In genomic region chr1:15603966-15604282, GRCh38 we compare ENCODE assay signal across 8 cellular contexts. TPM values are rescaled to one million over a fixed set of nuclear protein-coding genes. Genes with fewer than 3 reads are reported as not detected.
A peak's percentile ranks its signal among the peaks of the same experiment; 100 is the strongest.
DNase-seq lines count a peak whose midpoint lies in the region; ATAC-seq, FAIRE-seq and TF ChIP-seq lines count a peak whose summit lies in the region.
"Not testable (repeated sequence)": the region's sequence is repeated elsewhere in the genome, so short reads cannot be mapped to it uniquely, and the experiment has no call there.

No MANE protein-coding gene starts in this region.

- H3K4me1 ChIP-seq in ACC112 (ENCODE audit: control insufficient read depth, insufficient read depth, low read length, unreplicated experiment) (peaks cover 12% of the 10 kb centered on the region), adipocyte (ENCODE audit: control insufficient read depth, insufficient read depth, low read length) (peaks cover 11% of the 10 kb centered on the region)
- not testable (repeated sequence) for H3K4me1 ChIP-seq in HEK293 (ENCODE audit: control insufficient read depth, insufficient read depth, low read length); H1 (replicated peaks in 1 of 4; ENCODE audit: control insufficient read depth in 3 of 4, insufficient read depth in 4 of 4, low read length in 3 of 4); iPS-20b (ENCODE audit: insufficient read depth, low read length)

- H3K23me2 ChIP-seq in H1 (ENCODE audit: low read depth, low read length), result not testable (repeated sequence)

- not testable (repeated sequence) for H3K36me3 Mint-ChIP-seq in T-helper 1 cell treated with Interleukin-12 subunit alpha and Interleukin-12 subunit beta and Interleukin-4 antibody, amounts not matched to agents 30 μg/mL and 1 μg/mL, for 36 hours (ENCODE audit: low read depth); nephron progenitor cell (ENCODE audit: low read depth); stimulated activated memory B cell treated with anti-CD40 and anti-IgM and Interleukin-4, amounts not matched to agents 10 μg/mL and 1 μg/mL and 100 μg/mL, for 72 hours

- not testable (repeated sequence) for H3K23ac ChIP-seq in H1 (ENCODE audit: insufficient read length)

- H2BK20ac ChIP-seq in H1 (ENCODE audit: low read length), result not testable (repeated sequence)

- H4K20me1 ChIP-seq in H1 (replicated peaks in 1 of 2; ENCODE audit: control insufficient read depth in 1 of 2, insufficient read depth in 2 of 2, low read length in 2 of 2), result not testable (repeated sequence)

- H3K4ac ChIP-seq in H1 (replicated peaks; ENCODE audit: insufficient read length, low read depth, low read length), result not testable (repeated sequence)

- H2AFZ ChIP-seq in ACC112 (ENCODE audit: low read length, unreplicated experiment) (peak overlapping the region; percentile 99), H1 (ENCODE audit: low read length) (peak overlapping the region; percentile 58; the same call in 1 of the 2 replicates)

- not testable (repeated sequence) for TF ChIP-seq POLR2A in H1 (IDR thresholded peaks at IDR 0.05; ENCODE audit: control extremely low read depth in 1 of 2, low read depth in 2 of 2, low read length in 2 of 2)

- peak overlapping the region; percentile 68 to 88 for H3K4me2 ChIP-seq in H1 (ENCODE audit: insufficient read depth in 1 of 2, low read depth in 2 of 2, low read length in 2 of 2)

- not testable (repeated sequence) for TF ChIP-seq RAD21 in H1 (IDR thresholded peaks at IDR 0.05 in 1 of 2, conservative IDR thresholded peaks at IDR 0.05 in 1 of 2; ENCODE audit: low read depth in 2 of 2, low read length in 2 of 2)

- peak overlapping the region; percentile 94 for H3K4me3 ChIP-seq in ACC112 (ENCODE audit: low read depth, low read length)
- H3K4me3 ChIP-seq in HEK293 (ENCODE audit: low read depth, low read length), result not testable (repeated sequence)
- peak overlapping the region; percentile 83 for H3K4me3 ChIP-seq in adipocyte (ENCODE audit: low read length)
- H3K4me3 ChIP-seq in H1 (ENCODE audit: extremely low read depth in 1 of 4, insufficient read depth in 2 of 4, low read depth in 3 of 4, low read length in 4 of 4), result peak overlapping the region in 1 of 4 experiments; percentile 68; a peak in 3 of 8 replicates
- H3K4me3 ChIP-seq in iPS-20b (ENCODE audit: low read length), result peak overlapping the region; percentile 77

- not testable (repeated sequence) for TF ChIP-seq CTCF in HEK293 (tag by site-specific recombination; IDR thresholded peaks at IDR 0.05); H1 (IDR thresholded peaks at IDR 0.05; ENCODE audit: control extremely low read depth in 1 of 3, insufficient read depth in 1 of 3, low read depth in 1 of 3, low read length in 3 of 3); nephron progenitor cell (IDR thresholded peaks at IDR 0.05)

- not testable (repeated sequence) for H2AK5ac ChIP-seq in H1 (ENCODE audit: low read depth, low read length)

- H3K4me3 Mint-ChIP-seq in T-helper 1 cell treated with Interleukin-12 subunit alpha and Interleukin-12 subunit beta and Interleukin-4 antibody, amounts not matched to agents 30 μg/mL and 1 μg/mL, for 36 hours, result peak overlapping the region; percentile 80
- H3K4me3 Mint-ChIP-seq in nephron progenitor cell, result peak overlapping the region; percentile 90
- H3K4me3 Mint-ChIP-seq in stimulated activated memory B cell treated with anti-CD40 and anti-IgM and Interleukin-4, amounts not matched to agents 10 μg/mL and 1 μg/mL and 100 μg/mL, for 72 hours, result peak overlapping the region; percentile 88

- not testable (repeated sequence) for H3K56ac ChIP-seq in H1 (replicated peaks; ENCODE audit: insufficient read length, low read depth, low read length)

- not testable (repeated sequence) for ATAC-seq in stimulated activated memory B cell treated with anti-CD40 and anti-IgM and Interleukin-4, amounts not matched to agents 10 μg/mL and 1 μg/mL and 100 μg/mL, for 72 hours

- H3K36me3 ChIP-seq in ACC112 (ENCODE audit: insufficient read depth, low read length); HEK293 (ENCODE audit: control insufficient read depth in 2 of 2, insufficient read depth in 1 of 2, low read length in 2 of 2); adipocyte (ENCODE audit: control insufficient read depth, insufficient read depth, low read length, severe bottlenecking); H1 (ENCODE audit: control insufficient read depth in 2 of 4, insufficient read depth in 4 of 4, low read length in 3 of 4); iPS-20b (ENCODE audit: insufficient read depth, low read depth, low read length): not testable (repeated sequence)

- not testable (repeated sequence) for H2BK12ac ChIP-seq in H1 (ENCODE audit: low read depth, low read length)

- H3K9me3 ChIP-seq in HEK293 (ENCODE audit: control insufficient read depth, insufficient read depth, low read depth, low read length); adipocyte (ENCODE audit: control insufficient read depth, low read length); H1 (ENCODE audit: insufficient read depth in 2 of 2, low read depth in 1 of 2, low read length in 1 of 2); iPS-20b (ENCODE audit: insufficient read depth, low read depth, low read length): not testable (repeated sequence)

- not testable (repeated sequence) for H3K9me3 Mint-ChIP-seq in T-helper 1 cell treated with Interleukin-12 subunit alpha and Interleukin-12 subunit beta and Interleukin-4 antibody, amounts not matched to agents 30 μg/mL and 1 μg/mL, for 36 hours; nephron progenitor cell; stimulated activated memory B cell treated with anti-CD40 and anti-IgM and Interleukin-4, amounts not matched to agents 10 μg/mL and 1 μg/mL and 100 μg/mL, for 72 hours

- TF ChIP-seq EP300 in H1 (IDR thresholded peaks at IDR 0.05; ENCODE audit: borderline replicate concordance in 1 of 2, low read depth in 2 of 2, low read length in 2 of 2), result not testable (repeated sequence)

- H4K5ac ChIP-seq in H1 (ENCODE audit: insufficient read length, low read depth, low read length), result peak overlapping the region; percentile 2

- H3K27me3 ChIP-seq in ACC112 (ENCODE audit: insufficient read depth, low read length); adipocyte (replicated peaks; ENCODE audit: control insufficient read depth, insufficient read depth, low read length): not testable (repeated sequence)
- H3K27me3 ChIP-seq in H1 (replicated peaks in 1 of 4; ENCODE audit: control insufficient read depth in 3 of 4, extremely low read depth in 1 of 4, insufficient read depth in 3 of 4, low read length in 3 of 4) (peaks cover 2 to 11% (median 9%) of the 10 kb centered on the region in 4 experiments), iPS-20b (ENCODE audit: insufficient read depth, low read length) (peaks cover 27% of the 10 kb centered on the region)

- not testable (repeated sequence) for H3K4me1 Mint-ChIP-seq in T-helper 1 cell treated with Interleukin-12 subunit alpha and Interleukin-12 subunit beta and Interleukin-4 antibody, amounts not matched to agents 30 μg/mL and 1 μg/mL, for 36 hours (ENCODE audit: low read depth)
- H3K4me1 Mint-ChIP-seq in nephron progenitor cell, result peaks cover 16% of the 10 kb centered on the region
- peaks cover 13% of the 10 kb centered on the region for H3K4me1 Mint-ChIP-seq in stimulated activated memory B cell treated with anti-CD40 and anti-IgM and Interleukin-4, amounts not matched to agents 10 μg/mL and 1 μg/mL and 100 μg/mL, for 72 hours

- FAIRE-seq in H1 (lab: Jason Lieb, UNC), result not testable (repeated sequence)

- H2BK5ac ChIP-seq in H1 (ENCODE audit: low read depth, low read length), result not testable (repeated sequence)

- peak overlapping the region; percentile 89 for H3K9ac ChIP-seq in adipocyte (ENCODE audit: low read length)
- 0 out of 7 replicates have a peak overlapping the region, but pooled peaks of 1 of the 4 experiments have one; percentile 20 for H3K9ac ChIP-seq in H1 (replicated peaks in 1 of 4; ENCODE audit: extremely low read depth in 1 of 4, low read depth in 3 of 4, low read length in 3 of 4)
- not testable (repeated sequence) for H3K9ac ChIP-seq in iPS-20b (ENCODE audit: low read depth, low read length)

- H3K27me3 Mint-ChIP-seq in T-helper 1 cell treated with Interleukin-12 subunit alpha and Interleukin-12 subunit beta and Interleukin-4 antibody, amounts not matched to agents 30 μg/mL and 1 μg/mL, for 36 hours (ENCODE audit: low read depth); stimulated activated memory B cell treated with anti-CD40 and anti-IgM and Interleukin-4, amounts not matched to agents 10 μg/mL and 1 μg/mL and 100 μg/mL, for 72 hours: not testable (repeated sequence)
- peaks cover 19% of the 10 kb centered on the region for H3K27me3 Mint-ChIP-seq in nephron progenitor cell (ENCODE audit: low read depth, poor library complexity)

- CTCF ChIA-PET in HEK293 (lab: Yijun Ruan, JAX), result not testable (repeated sequence)
- CTCF ChIA-PET in H1 (lab: Charles Lee; ENCODE audit: partially characterized antibody), result interaction anchor here (1.2 to 3.2 kb wide), 3 partner anchors 9 to 137 kb away, joined by 4 to 13 read pairs (median 4); partner anchors contain the start of gene TMEM82

- not testable (repeated sequence) for H4K91ac ChIP-seq in H1 (replicated peaks; ENCODE audit: insufficient read length, low read length)

- POLR2A ChIA-PET in HEK293 (lab: Yijun Ruan, JAX) (interaction anchor here (0.8 to 2.4 kb wide), 8 partner anchors 8 to 77 kb away, joined by 3 to 23 read pairs (median 4); partner anchors contain the start of genes DDI2 and DNAJC16), H1 (lab: Charles Lee; ENCODE audit: partially characterized antibody) (interaction anchor here (1.0 to 4.4 kb wide), 4 partner anchors 10 to 20 kb away, joined by 3 to 37 read pairs (median 8); partner anchors contain the start of gene DDI2)

- peak overlapping the region; percentile 38 for H3K27ac ChIP-seq in ACC112 (ENCODE audit: low read depth, low read length)
- H3K27ac ChIP-seq in HEK293 (ENCODE audit: extremely low read depth, low read depth, low read length), result peak overlapping the region; percentile 43; the same call in 1 of the 2 replicates
- H3K27ac ChIP-seq in H1 (ENCODE audit: low read depth, low read length); iPS-20b (ENCODE audit: low read length): not testable (repeated sequence)

- WGBS in H1 (ENCODE audit: extremely low coverage in 1 of 2, insufficient coverage in 1 of 2, insufficient read length in 1 of 2, insufficient replicate concordance in 2 of 2, low coverage in 1 of 2, low lambda C conversion rate in 2 of 2, missing lambda C conversion rate in 1 of 2), 2 experiments, result 81% methylated on average over 13 of the region's 13 CpGs; no CpG with 5 or more reads in 1 of the 2 experiments

- not testable (repeated sequence) for H3K18ac ChIP-seq in H1 (ENCODE audit: extremely low read depth, low read length)

- not testable (repeated sequence) for H3K14ac ChIP-seq in H1 (ENCODE audit: insufficient read length)

- not testable (repeated sequence) for H2BK120ac ChIP-seq in H1 (replicated peaks; ENCODE audit: low read depth, low read length)

- peak overlapping the region; percentile 82 for H3K27ac Mint-ChIP-seq in T-helper 1 cell treated with Interleukin-12 subunit alpha and Interleukin-12 subunit beta and Interleukin-4 antibody, amounts not matched to agents 30 μg/mL and 1 μg/mL, for 36 hours
- peak overlapping the region; percentile 96 for H3K27ac Mint-ChIP-seq in nephron progenitor cell
- H3K27ac Mint-ChIP-seq in stimulated activated memory B cell treated with anti-CD40 and anti-IgM and Interleukin-4, amounts not matched to agents 10 μg/mL and 1 μg/mL and 100 μg/mL, for 72 hours, result peak overlapping the region; percentile 81

- H3K79me2 ChIP-seq in ACC112 (ENCODE audit: control insufficient read depth, insufficient read depth, low read length, unreplicated experiment); H1 (ENCODE audit: control insufficient read depth in 1 of 2, insufficient read depth in 2 of 2, low read length in 2 of 2): not testable (repeated sequence)

- H3K79me1 ChIP-seq in H1 (ENCODE audit: low read depth, low read length), result not testable (repeated sequence)

- H4K8ac ChIP-seq in H1 (ENCODE audit: extremely low read depth, insufficient read depth, low read length), result not testable (repeated sequence)

- H2BK15ac ChIP-seq in H1 (ENCODE audit: low read length), result not testable (repeated sequence)

- DNase-seq in adipocyte (ENCODE audit: low read depth); H1 (ENCODE audit: low read depth in 1 of 2, low spot score in 2 of 2); nephron progenitor cell: not testable (repeated sequence)

RNA-seq across cellular contexts. Expression of gene DDI2, which starts 13.3 kb away (rescaled TPM):
- total RNA-seq in H1 (2021; fragmentation: NEBNext Ultra II Directional; extraction: Animal tissue kit (Norgen Biotek cat#: 25700)), result 38.3 and 39.3 TPM in 2 replicates
- polyA plus RNA-seq in H1 (2011; rRNA removed), result 7.7 and 11.8 TPM in 2 replicates
- 8.7 TPM for polyA plus RNA-seq in H1 (2011; cell fraction: cytosol; rRNA removed)
- 30.4 TPM for polyA plus RNA-seq in H1 (2011; cell fraction: nucleus; rRNA removed)
- 9.7 to 17.0 TPM (median 12.6 TPM) in 4 replicates for polyA plus RNA-seq in H1 (2012, experiment 1 of 2)
- polyA plus RNA-seq in H1 (2012, experiment 2 of 2), result 0.76 TPM
- 14.0 TPM for polyA plus RNA-seq in H1 (2013, experiment 1 of 2)
- polyA plus RNA-seq in H1 (2013, experiment 2 of 2), result 13.5 TPM
- 44.5 and 61.2 TPM in 2 replicates for polyA minus RNA-seq in H1 (2011; rRNA and poly(A)+ RNA removed)
- 21.0 TPM for polyA minus RNA-seq in H1 (2011; cell fraction: cytosol; rRNA and poly(A)+ RNA removed)
- polyA minus RNA-seq in H1 (2011; cell fraction: nucleus; rRNA and poly(A)+ RNA removed), result 91.9 TPM

RNA-seq across cellular contexts. Expression of gene AGMAT, which starts 19.1 kb away (rescaled TPM):
- 5.7 and 5.8 TPM in 2 replicates for total RNA-seq in H1 (2021; fragmentation: NEBNext Ultra II Directional; extraction: Animal tissue kit (Norgen Biotek cat#: 25700))
- 3.7 and 4.5 TPM in 2 replicates for polyA plus RNA-seq in H1 (2011; rRNA removed)
- polyA plus RNA-seq in H1 (2011; cell fraction: cytosol; rRNA removed), result 4.4 TPM
- polyA plus RNA-seq in H1 (2011; cell fraction: nucleus; rRNA removed), result 4.6 TPM
- 4.5 to 5.1 TPM (median 4.9 TPM) in 4 replicates for polyA plus RNA-seq in H1 (2012, experiment 1 of 2)
- polyA plus RNA-seq in H1 (2012, experiment 2 of 2), result 5.0 TPM
- 3.1 TPM for polyA plus RNA-seq in H1 (2013, experiment 1 of 2)
- 3.3 TPM for polyA plus RNA-seq in H1 (2013, experiment 2 of 2)
- 4.4 and 4.8 TPM in 2 replicates for polyA minus RNA-seq in H1 (2011; rRNA and poly(A)+ RNA removed)
- polyA minus RNA-seq in H1 (2011; cell fraction: cytosol; rRNA and poly(A)+ RNA removed), result 4.2 TPM
- polyA minus RNA-seq in H1 (2011; cell fraction: nucleus; rRNA and poly(A)+ RNA removed), result 3.9 TPM
